ENCODE assay signal across 27 cellular contexts in the genomic region with DNA sequence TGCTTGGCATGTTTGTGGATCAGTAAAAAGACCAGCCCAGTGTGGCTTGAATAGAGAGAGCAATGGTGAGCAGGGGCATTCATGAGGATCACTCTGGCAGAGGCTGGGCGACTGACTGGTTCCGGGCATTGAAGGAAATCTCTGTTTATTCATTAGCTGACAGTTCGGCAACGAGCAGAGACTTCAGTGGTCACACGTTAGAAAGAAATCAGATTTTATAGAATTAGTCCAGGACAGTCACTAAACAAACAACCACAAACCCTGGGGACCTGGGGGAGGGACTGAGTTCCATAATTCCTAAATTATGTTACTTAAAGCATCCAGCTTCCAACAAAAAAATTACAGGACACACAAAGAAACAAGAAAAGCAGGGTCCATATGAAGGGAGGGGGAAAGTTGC.
"Had no signal": no experiment of that assay in that cellular context is flagged by ENCODE, and none has a peak within 500 bp of the region (broad histone marks: within the 10 kb centered on the region; RNA-seq: fewer than 3 reads in every experiment).

No MANE protein-coding gene starts in this region.

- H3K36me3 ChIP-seq: breast epithelium had no signal

- H3K9me3 Mint-ChIP-seq: activated naive CD4-positive, alpha-beta T cell treated with anti-CD3 and anti-CD28 coated beads, Interleukin-2, amount 10 ng/mL, durations not matched to agents 7 days and 5 days; activated naive CD8-positive, alpha-beta T cell treated with anti-CD3 and anti-CD28 coated beads for 36 hours; activated T-cell treated with anti-CD3 and anti-CD28 coated beads, Interleukin-2, amount 50 U/mL, for 4 hours; activated T-helper 17 cell treated with anti-CD3 and anti-CD28 coated beads, Interleukin-2, amount 50 U/mL, for 72 hours; T-helper 1 cell treated with Interleukin-12 subunit alpha and Interleukin-12 subunit beta and Interleukin-4 antibody, amounts not matched to agents 30 μg/mL and 1 μg/mL, for 36 hours had no signal

- H3K27ac ChIP-seq: breast epithelium, WERI-Rb-1 had no signal

- DNase-seq: activated CD4-positive, alpha-beta T cell treated with anti-CD3 and anti-CD28 coated beads for 48 hours; activated CD4-positive, alpha-beta T cell treated with anti-CD3 and anti-CD28 coated beads, Interleukin-2, amount 50 U/mL, for 4 hours; activated CD4-positive, CD25-positive, alpha-beta regulatory T cell treated with anti-CD3 and anti-CD28 coated beads, Interleukin-2, amount 50 U/mL, for 72 hours; activated CD8-positive, alpha-beta T cell treated with anti-CD3 and anti-CD28 coated beads, Interleukin-2, amount 10 ng/mL, durations not matched to agents 7 days and 5 days; activated gamma-delta T cell treated with Interleukin-2 at 50 U/mL for 16 hours; activated naive CD4-positive, alpha-beta T cell treated with anti-CD3 and anti-CD28 coated beads, Interleukin-2, amount 10 ng/mL, durations not matched to agents 7 days and 5 days; activated naive CD8-positive, alpha-beta T cell treated with anti-CD3 and anti-CD28 coated beads for 36 hours; activated T-cell treated with anti-CD3 and anti-CD28 coated beads, Interleukin-2, amount 50 U/mL, for 4 hours; caudate nucleus; Karpas-422; MM.1S; NCI-H1105; NCI-H1436; NCI-H1694 treated with DMSO at 0.1 percent for 48 hours; NCI-H2029 treated with DMSO at 0.1 percent for 48 hours; NCI-H345; NCI-H510A; NCI-H526 treated with DMSO at 0.1 percent for 48 hours; NCI-H82; SHP77 treated with DMSO at 0.1 percent for 48 hours; T-helper 9 cell; WERI-Rb-1 had no signal

- H3K9me3 ChIP-seq: breast epithelium had no signal

- H3K4me3 ChIP-seq: breast epithelium, K562 had no signal

- H3K4me3 Mint-ChIP-seq: activated CD8-positive, alpha-beta T cell treated with anti-CD3 and anti-CD28 coated beads, Interleukin-2, amount 10 ng/mL, durations not matched to agents 7 days and 5 days; activated naive CD4-positive, alpha-beta T cell treated with anti-CD3 and anti-CD28 coated beads, Interleukin-2, amount 10 ng/mL, durations not matched to agents 7 days and 5 days; activated naive CD8-positive, alpha-beta T cell treated with anti-CD3 and anti-CD28 coated beads for 36 hours; activated T-cell treated with anti-CD3 and anti-CD28 coated beads, Interleukin-2, amount 50 U/mL, for 4 hours; activated T-helper 17 cell treated with anti-CD3 and anti-CD28 coated beads, Interleukin-2, amount 50 U/mL, for 72 hours; T-helper 1 cell treated with Interleukin-12 subunit alpha and Interleukin-12 subunit beta and Interleukin-4 antibody, amounts not matched to agents 30 μg/mL and 1 μg/mL, for 36 hours had no signal

- ATAC-seq: activated CD8-positive, alpha-beta T cell treated with anti-CD3 and anti-CD28 coated beads, Interleukin-2, amount 10 ng/mL, durations not matched to agents 7 days and 5 days; activated T-cell treated with anti-CD3 and anti-CD28 coated beads, Interleukin-2, amount 50 U/mL, for 4 hours; activated T-helper 17 cell treated with anti-CD3 and anti-CD28 coated beads, Interleukin-2, amount 50 U/mL, for 72 hours; K562; Panc1 had no signal

- H3K27me3 Mint-ChIP-seq: activated naive CD4-positive, alpha-beta T cell treated with anti-CD3 and anti-CD28 coated beads, Interleukin-2, amount 10 ng/mL, durations not matched to agents 7 days and 5 days; activated naive CD8-positive, alpha-beta T cell treated with anti-CD3 and anti-CD28 coated beads for 36 hours; activated T-helper 17 cell treated with anti-CD3 and anti-CD28 coated beads, Interleukin-2, amount 50 U/mL, for 72 hours had no signal

- H3K27me3 ChIP-seq: breast epithelium had no signal

- H3K4me1 ChIP-seq: breast epithelium had no signal

- H3K27ac Mint-ChIP-seq: activated CD8-positive, alpha-beta T cell treated with anti-CD3 and anti-CD28 coated beads, Interleukin-2, amount 10 ng/mL, durations not matched to agents 7 days and 5 days; activated naive CD4-positive, alpha-beta T cell treated with anti-CD3 and anti-CD28 coated beads, Interleukin-2, amount 10 ng/mL, durations not matched to agents 7 days and 5 days; activated naive CD8-positive, alpha-beta T cell treated with anti-CD3 and anti-CD28 coated beads for 36 hours; activated T-helper 17 cell treated with anti-CD3 and anti-CD28 coated beads, Interleukin-2, amount 50 U/mL, for 72 hours; T-helper 1 cell treated with Interleukin-12 subunit alpha and Interleukin-12 subunit beta and Interleukin-4 antibody, amounts not matched to agents 30 μg/mL and 1 μg/mL, for 36 hours had no signal
